1 cellular context compared by ENCODE assay signal in genomic region chr17:8150194-8151119, GRCh38.
TF ChIP-seq lines count a peak whose summit lies in the region.

No MANE protein-coding gene starts in this region.

TF ChIP-seq in IMR-90, 13 proteins besides CTCF, POLR2A, EP300 and RAD21:
- TF ChIP-seq RCOR1 (IDR thresholded peaks at IDR 0.05; ENCODE audit: insufficient replicate concordance, low read length), result no peak
- no peak for TF ChIP-seq RFX5 (IDR thresholded peaks at IDR 0.05; ENCODE audit: low read depth, low read length)
